In genomic region chr15:40931300-40932142, GRCh38 we compare ENCODE assay signal across 9 cellular contexts. TPM values are rescaled to one million over a fixed set of nuclear protein-coding genes. Genes with fewer than 3 reads are reported as not detected.
DNase-seq lines count a peak whose midpoint lies in the region; ATAC-seq and TF ChIP-seq lines count a peak whose summit lies in the region.
"Had no signal": no experiment of that assay in that cellular context is flagged by ENCODE, and none has a peak within 500 bp of the region (broad histone marks: within the 10 kb centered on the region; RNA-seq: fewer than 3 reads in every experiment).

No MANE protein-coding gene starts in this region.

- H3K27me3 Mint-ChIP-seq in naive thymus-derived CD4-positive, alpha-beta T cell: peaks cover 43 to 59% (median 48%) of the 10 kb centered on the region in 5 donors

- H3K4me1 Mint-ChIP-seq in naive thymus-derived CD4-positive, alpha-beta T cell: peaks cover 25 to 46% (median 42%) of the 10 kb centered on the region in 7 donors

- CTCF ChIA-PET in naive thymus-derived CD4-positive, alpha-beta T cell (lab: Charles Lee): interaction anchor here (3.5 to 5.2 kb wide), 2 partner anchors 10 to 25 kb away, joined by 21 to 31 read pairs; no protein-coding TSS in a partner anchor

- peaks cover 100% of the 10 kb centered on the region for H3K4me1 ChIP-seq in left ventricle myocardium inferior
- H3K4me1 ChIP-seq in naive thymus-derived CD4-positive, alpha-beta T cell (ENCODE audit: control insufficient read depth in 2 of 2, insufficient read depth in 2 of 2, low read length in 2 of 2): peaks cover 19 to 44% of the 10 kb centered on the region in 2 donors
- peaks cover 51% of the 10 kb centered on the region for H3K4me1 ChIP-seq in vagina

- H3K27ac ChIP-seq in left ventricle myocardium inferior (replicated peaks) (peak overlapping the region; percentile 92), dorsolateral prefrontal cortex (peak overlapping the region in 8 of 59 donors; percentile 8 to 60 (median 16)), vagina (no peak overlapping the region)
- no peak overlapping the region for H3K27ac ChIP-seq in naive thymus-derived CD4-positive, alpha-beta T cell (ENCODE audit: low read depth, low read length)
- H3K27ac ChIP-seq: WERI-Rb-1 had no signal

- peaks cover 0 to 2% (median 0%) of the 10 kb centered on the region in 11 donors for H3K9me3 Mint-ChIP-seq in naive thymus-derived CD4-positive, alpha-beta T cell

- no peaks in the 10 kb centered on the region for H3K9me3 ChIP-seq in left ventricle myocardium inferior (replicated peaks)
- H3K9me3 ChIP-seq in naive thymus-derived CD4-positive, alpha-beta T cell (ENCODE audit: control insufficient read depth in 2 of 3, low read length in 3 of 3): no peaks in the 10 kb centered on the region
- H3K9me3 ChIP-seq in vagina: no peaks in the 10 kb centered on the region

- H3K36me3 ChIP-seq in left ventricle myocardium inferior (peaks cover 34% of the 10 kb centered on the region), vagina (no peaks in the 10 kb centered on the region)
- H3K36me3 ChIP-seq in naive thymus-derived CD4-positive, alpha-beta T cell (ENCODE audit: control insufficient read depth in 2 of 3, insufficient read depth in 3 of 3, low read length in 3 of 3): no peaks in the 10 kb centered on the region

- peaks cover 0 to 4% (median 0%) of the 10 kb centered on the region in 5 donors for H3K36me3 Mint-ChIP-seq in naive thymus-derived CD4-positive, alpha-beta T cell

- H3K27me3 ChIP-seq in left ventricle myocardium inferior (ENCODE audit: low read depth) (peaks cover 59% of the 10 kb centered on the region), dorsolateral prefrontal cortex (peaks cover 0 to 69% (median 56%) of the 10 kb centered on the region in 45 donors), vagina (peaks cover 13% of the 10 kb centered on the region)
- H3K27me3 ChIP-seq in naive thymus-derived CD4-positive, alpha-beta T cell (ENCODE audit: control insufficient read depth in 2 of 2, insufficient read depth in 2 of 2, low read length in 2 of 2): peaks cover 5 to 41% of the 10 kb centered on the region in 2 donors

- H3K4me3 Mint-ChIP-seq in naive thymus-derived CD4-positive, alpha-beta T cell: peak overlapping the region in 9 of 10 donors; percentile 34 to 96 (median 78)

- intact Hi-C loops in left ventricle myocardium inferior (cut with micrococcal nuclease): no loop called here
- intact Hi-C loops in Right ventricle myocardium superior (cut with DNase I): no loop called here
- intact Hi-C loops in dorsolateral prefrontal cortex (cut with DNase I): no loop called here
- intact Hi-C loops in naive thymus-derived CD4-positive, alpha-beta T cell (cut with micrococcal nuclease): no loop called here
- intact Hi-C loops in vagina (cut with DNase I): no loop called here

- POLR2A ChIA-PET in naive thymus-derived CD4-positive, alpha-beta T cell (lab: Charles Lee): interaction anchor here (0.5 to 1.0 kb wide), 3 partner anchors 10 to 132 kb away, joined by 3 to 4 read pairs (median 3); no protein-coding TSS in a partner anchor

- TF ChIP-seq CTCF in left ventricle myocardium inferior (IDR thresholded peaks at IDR 0.05; ENCODE audit: borderline replicate concordance): no peak
- TF ChIP-seq CTCF in dorsolateral prefrontal cortex (IDR thresholded peaks at IDR 0.05 in 54 of 56, conservative IDR thresholded peaks at IDR 0.05 in 2 of 56; ENCODE audit: low read depth in 1 of 56, partially characterized antibody in 56 of 56): no peak
- no peak for TF ChIP-seq CTCF in vagina (IDR thresholded peaks at IDR 0.05)

- ATAC-seq in Right ventricle myocardium superior (ENCODE audit: poor library complexity): no peak
- ATAC-seq in naive thymus-derived CD4-positive, alpha-beta T cell: no peak
- ATAC-seq in HG02588 (IDR thresholded peaks at IDR 0.05; ENCODE audit: unreplicated experiment): no peak

- H3K27ac Mint-ChIP-seq in naive thymus-derived CD4-positive, alpha-beta T cell: peak overlapping the region in 2 of 9 donors; percentile 28 to 78

- peak overlapping the region; percentile 77 for H3K4me3 ChIP-seq in left ventricle myocardium inferior
- peak overlapping the region in 52 of 59 donors; percentile 7 to 79 (median 57) for H3K4me3 ChIP-seq in dorsolateral prefrontal cortex
- H3K4me3 ChIP-seq in naive thymus-derived CD4-positive, alpha-beta T cell (ENCODE audit: low read length): no peak overlapping the region
- peak overlapping the region; percentile 33 to 45 for H3K4me3 ChIP-seq in vagina

- TF ChIP-seq POLR2A in vagina (IDR thresholded peaks at IDR 0.05): no peak

- DNase-seq in left ventricle myocardium inferior: no peak
- no peak for DNase-seq in Right ventricle myocardium superior
- no peak for DNase-seq in dorsolateral prefrontal cortex
- DNase-seq in naive thymus-derived CD4-positive, alpha-beta T cell: no peak
- no peak for DNase-seq in vagina (ENCODE audit: extremely low spot score in 2 of 2)
- no peak for DNase-seq in SKM-1 treated with dmso at 0.1 percent for 144 hours (lab: John Stamatoyannopoulos, UW; ENCODE audit: unreplicated experiment)
- no peak for DNase-seq in foreskin melanocyte

RNA-seq across cellular contexts. Expression of gene DLL4, which starts 2.4 kb away (rescaled TPM):
- total RNA-seq in left ventricle myocardium inferior (11.1 TPM), Right ventricle myocardium superior (10.7 TPM), dorsolateral prefrontal cortex (10 to 100 TPM in 41 of 120 experiments, 1 to 10 TPM in 79; 2.2 to 25.3 (median 7.9) TPM), vagina (20.9 TPM)
- not detected for total RNA-seq in naive thymus-derived CD4-positive, alpha-beta T cell
- polyA plus RNA-seq in naive thymus-derived CD4-positive, alpha-beta T cell: not detected

RNA-seq across cellular contexts. Expression of gene CHAC1, which starts 21.8 kb away (rescaled TPM):
- total RNA-seq in left ventricle myocardium inferior: 1.3 TPM
- 0.46 TPM for total RNA-seq in Right ventricle myocardium superior
- 10 to 100 TPM in 48 of 120 experiments, 1 to 10 TPM in 72; 2.8 to 19.8 (median 9.3) TPM for total RNA-seq in dorsolateral prefrontal cortex
- 1 to 10 TPM in 3 of 5 experiments, under 1 TPM in 2; 0.24 to 5.7 (median 1.1) TPM for total RNA-seq in naive thymus-derived CD4-positive, alpha-beta T cell
- under 1 TPM in 1 of 2 donors, not detected in 1; 0.39 TPM for polyA plus RNA-seq in naive thymus-derived CD4-positive, alpha-beta T cell
- total RNA-seq in vagina: 25.3 TPM

RNA-seq across cellular contexts. Expression of gene VPS18, which starts 37.3 kb away (rescaled TPM):
- total RNA-seq in left ventricle myocardium inferior (21.3 TPM), Right ventricle myocardium superior (18.4 TPM), dorsolateral prefrontal cortex (10 to 100 TPM; 19.3 to 39.4 (median 29.9) TPM), vagina (21.4 TPM)
- total RNA-seq in naive thymus-derived CD4-positive, alpha-beta T cell: 10 to 100 TPM; 19.9 to 22.3 (median 20.5) TPM
- 10 to 100 TPM; 15.9 to 25.8 TPM for polyA plus RNA-seq in naive thymus-derived CD4-positive, alpha-beta T cell

RNA-seq across cellular contexts. Expression of gene RHOV, which starts 57.5 kb away (rescaled TPM):
- total RNA-seq in left ventricle myocardium inferior (not detected), Right ventricle myocardium superior (not detected), dorsolateral prefrontal cortex (1 to 10 TPM in 113 of 120 experiments, under 1 TPM in 7; 0.46 to 6.2 (median 2.5) TPM), vagina (32.9 TPM)
- under 1 TPM in 1 of 5 experiments, not detected in 4; 0.39 TPM for total RNA-seq in naive thymus-derived CD4-positive, alpha-beta T cell
- polyA plus RNA-seq in naive thymus-derived CD4-positive, alpha-beta T cell: not detected
